ENCODE assay signal across 1 cellular context in the genomic region with DNA sequence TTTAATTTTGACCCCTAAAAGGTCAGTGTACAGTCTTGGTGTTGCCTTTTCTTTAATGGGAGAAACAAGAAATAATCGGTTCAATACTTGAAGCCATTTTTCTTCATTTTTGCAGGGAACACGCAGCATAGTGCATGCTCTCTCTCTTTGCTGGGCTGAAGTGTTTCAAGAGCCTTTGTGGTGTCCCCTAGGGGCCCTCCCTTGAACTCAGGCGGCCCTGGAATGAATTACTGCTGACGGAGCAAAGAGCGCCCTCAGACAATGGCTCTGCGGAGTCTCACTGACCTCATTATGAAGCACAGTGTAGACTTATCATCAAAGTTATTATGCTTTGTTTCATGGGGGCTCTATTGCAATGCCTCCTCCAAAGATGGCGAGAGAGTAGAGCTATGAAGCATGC.
A peak's percentile ranks its signal among the peaks of the same experiment; 100 is the strongest.
TF ChIP-seq lines count a peak whose summit lies in the region.

No MANE protein-coding gene starts in this region.

TF ChIP-seq in K562, 482 proteins besides CTCF, POLR2A, EP300 and RAD21 (continued from another document):
- 0 out of 2 replicates have a peak, but pooled peaks have one; percentile 31 for TF ChIP-seq MAFG (tag; conservative IDR thresholded peaks at IDR 0.05)
- TF ChIP-seq TAF15 (IDR thresholded peaks at IDR 0.05; ENCODE audit: low read depth, low read length), result no peak
